ENCODE assay signal across 8 cellular contexts in the genomic region with DNA sequence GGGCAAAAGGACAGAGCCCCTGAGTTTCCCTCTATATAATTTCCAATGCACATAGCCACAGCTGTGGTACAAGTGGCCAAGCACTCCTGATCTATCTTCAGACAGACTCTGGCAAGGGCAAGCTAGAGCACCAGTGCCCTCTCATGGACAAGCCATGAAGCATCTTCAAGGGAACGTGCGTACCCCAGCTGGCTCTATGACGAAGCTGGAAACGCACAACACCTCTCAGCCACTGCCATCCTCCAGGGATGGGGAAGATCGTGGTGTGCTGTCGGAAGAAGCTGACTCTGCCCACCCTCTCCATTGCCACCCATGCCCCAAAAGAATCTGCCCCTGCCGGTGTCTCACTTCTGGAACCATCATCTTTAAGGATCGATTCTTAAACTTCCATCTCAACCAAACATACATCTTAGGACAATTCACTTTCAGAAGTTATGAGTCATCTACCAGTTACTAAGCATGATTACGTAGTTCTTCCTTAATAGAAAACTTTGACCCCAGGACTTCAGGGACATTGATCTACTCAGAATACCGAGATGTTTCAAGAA.
DNase-seq lines count a peak whose midpoint lies in the region; ATAC-seq and TF ChIP-seq lines count a peak whose summit lies in the region.

No MANE protein-coding gene starts in this region.

- peaks cover 0 to 1% (median 0%) of the 10 kb centered on the region in 4 donors for H3K4me1 Mint-ChIP-seq in CD4-positive, alpha-beta memory T cell

- no peaks in the 10 kb centered on the region for H3K36me3 Mint-ChIP-seq in CD4-positive, alpha-beta memory T cell

- no peaks in the 10 kb centered on the region for H3K9me3 ChIP-seq in osteoblast (ENCODE audit: low read depth, low read length)
- no peaks in the 10 kb centered on the region for H3K9me3 ChIP-seq in CD4-positive, alpha-beta memory T cell (ENCODE audit: control insufficient read depth in 1 of 2, low read length in 2 of 2)

- CTCF ChIA-PET in CD4-positive, alpha-beta memory T cell (lab: Charles Lee; ENCODE audit: partially characterized antibody): no interaction called here

- intact Hi-C loops in CD4-positive, alpha-beta memory T cell (cut with micrococcal nuclease): no loop called here

- H3K36me3 ChIP-seq in osteoblast (ENCODE audit: insufficient read depth, low read length): no peaks in the 10 kb centered on the region
- H3K36me3 ChIP-seq in CD4-positive, alpha-beta memory T cell (ENCODE audit: insufficient read depth, low read length): no peaks in the 10 kb centered on the region

- no peak overlapping the region for H3K4me3 Mint-ChIP-seq in CD4-positive, alpha-beta memory T cell

- H3K9me3 Mint-ChIP-seq in CD4-positive, alpha-beta memory T cell: peaks cover 0 to 9% (median 0%) of the 10 kb centered on the region in 8 donors

- TF ChIP-seq CTCF in LNCAP (IDR thresholded peaks at IDR 0.05) (peak; percentile 79), foreskin fibroblast (IDR thresholded peaks at IDR 0.05; ENCODE audit: low read depth, low read length) (peak; percentile 69), osteoblast (IDR thresholded peaks at IDR 0.05; ENCODE audit: extremely low read depth, low read depth, low read length) (peak; percentile 81)

- H3K4me2 ChIP-seq in osteoblast (ENCODE audit: insufficient read depth, low read length): peak overlapping the region; percentile 71

- no peak overlapping the region for H3K27ac ChIP-seq in osteoblast (ENCODE audit: low read depth, low read length)
- H3K27ac ChIP-seq in CD4-positive, alpha-beta memory T cell (ENCODE audit: low read depth, low read length): no peak overlapping the region

- peak overlapping the region; percentile 64 for H2AFZ ChIP-seq in osteoblast (ENCODE audit: low read length)

- peak; percentile 14 for DNase-seq in DMS79 treated with DMSO at 0.1 percent for 48 hours (lab: John Stamatoyannopoulos, UW)
- peak; percentile 80 for DNase-seq in SK-N-DZ (ENCODE audit: low spot score)
- DNase-seq in foreskin fibroblast: peak; percentile 54 to 69
- DNase-seq in osteoblast (ENCODE audit: insufficient read length, low spot score, missing footprints): peak; percentile 87
- no peak for DNase-seq in CD4-positive, alpha-beta memory T cell

- POLR2A ChIA-PET in CD4-positive, alpha-beta memory T cell (lab: Charles Lee; ENCODE audit: partially characterized antibody): no interaction called here

- no peaks in the 10 kb centered on the region for H3K79me2 ChIP-seq in osteoblast (ENCODE audit: insufficient read depth, low read length)

- H3K27me3 ChIP-seq in osteoblast (ENCODE audit: insufficient read depth, low read length): no peaks in the 10 kb centered on the region
- no peaks in the 10 kb centered on the region for H3K27me3 ChIP-seq in CD4-positive, alpha-beta memory T cell (ENCODE audit: insufficient read depth, low read length)

- H3K27ac Mint-ChIP-seq in CD4-positive, alpha-beta memory T cell: no peak overlapping the region

- H3K27me3 Mint-ChIP-seq in CD4-positive, alpha-beta memory T cell: peaks cover 0 to 5% of the 10 kb centered on the region in 2 donors

- H3K4me3 ChIP-seq in foreskin fibroblast (ENCODE audit: low read depth in 1 of 2, low read length in 2 of 2): no peak overlapping the region
- H3K4me3 ChIP-seq in osteoblast (ENCODE audit: insufficient read depth, low read length): no peak overlapping the region
- H3K4me3 ChIP-seq in CD4-positive, alpha-beta memory T cell (ENCODE audit: low read length in 2 of 2): no peak overlapping the region

- ATAC-seq in GM19324 (IDR thresholded peaks at IDR 0.05; ENCODE audit: low FRiP score, unreplicated experiment) (peak; percentile 74), GM21447 (IDR thresholded peaks at IDR 0.05; ENCODE audit: unreplicated experiment) (no peak)

- no peaks in the 10 kb centered on the region for H3K4me1 ChIP-seq in osteoblast (ENCODE audit: insufficient read depth, low read length)
- no peaks in the 10 kb centered on the region for H3K4me1 ChIP-seq in CD4-positive, alpha-beta memory T cell (ENCODE audit: insufficient read depth, low read length)

- H4K20me1 ChIP-seq in osteoblast (ENCODE audit: insufficient read depth, low read length): no peaks in the 10 kb centered on the region

Comparison
In these comparisons a context has a peak if more than half of its experiments do, and no peak if none do; other contexts are left out.
1. DNase-seq: peak in DMS79 treated with DMSO at 0.1 percent for 48 hours (single experiment), SK-N-DZ (single experiment), foreskin fibroblast (2 of 2) and osteoblast (single experiment); none in CD4-positive, alpha-beta memory T cell (0 of 5).
2. Peak in every context shown above with its lines, with median percentiles within 50 percentile points of each other: CTCF ChIP-seq.